23 cellular contexts compared by ENCODE assay signal in genomic region chr17:20787281-20787680, GRCh38.
A peak's percentile ranks its signal among the peaks of the same experiment; 100 is the strongest.
DNase-seq lines count a peak whose midpoint lies in the region; ATAC-seq and TF ChIP-seq lines count a peak whose summit lies in the region.
"Had no signal": no experiment of that assay in that cellular context is flagged by ENCODE, and none has a peak within 500 bp of the region (broad histone marks: within the 10 kb centered on the region; RNA-seq: fewer than 3 reads in every experiment).

No MANE protein-coding gene starts in this region.

- peak overlapping the region; percentile 33 for H3K4me3 Mint-ChIP-seq in natural killer cell
- no peak overlapping the region for H3K4me3 Mint-ChIP-seq in neural progenitor cell
- H3K4me3 Mint-ChIP-seq: CD14-positive monocyte; CD4-positive, alpha-beta memory T cell; CD4-positive, CD25-positive, alpha-beta regulatory T cell; CD8-positive, alpha-beta memory T cell had no signal

- H3K79me2 ChIP-seq in neural progenitor cell (ENCODE audit: low read depth) = no peaks in the 10 kb centered on the region

- no peak overlapping the region for H3K27ac ChIP-seq in neural progenitor cell
- H3K27ac ChIP-seq: BLaER1 had no signal

- H3K4me1 Mint-ChIP-seq in natural killer cell (peaks cover 4 to 24% of the 10 kb centered on the region in 2 donors), neural progenitor cell (no peaks in the 10 kb centered on the region)
- H3K4me1 Mint-ChIP-seq: CD4-positive, alpha-beta memory T cell; CD4-positive, CD25-positive, alpha-beta regulatory T cell; CD8-positive, alpha-beta memory T cell had no signal

- H3K27me3 Mint-ChIP-seq in natural killer cell (ENCODE audit: low read depth in 2 of 2) = peaks cover 0 to 12% of the 10 kb centered on the region in 2 donors
- no peaks in the 10 kb centered on the region for H3K27me3 Mint-ChIP-seq in neural progenitor cell (ENCODE audit: insufficient read depth, low read depth)

- no peaks in the 10 kb centered on the region for H3K9me3 ChIP-seq in neural progenitor cell (ENCODE audit: low read depth)
- H3K9me3 ChIP-seq: BE2C had no signal

- no peak overlapping the region for H3K9ac ChIP-seq in neural progenitor cell
- H3K9ac ChIP-seq: BLaER1 had no signal

- TF ChIP-seq CTCF in natural killer cell (IDR thresholded peaks at IDR 0.05) (no peak), neural progenitor cell (IDR thresholded peaks at IDR 0.05) (no peak)

- H3K27ac Mint-ChIP-seq in natural killer cell (peak overlapping the region in 1 of 2 donors; percentile 54), neural progenitor cell (peak overlapping the region; percentile 89)
- H3K27ac Mint-ChIP-seq: CD4-positive, alpha-beta memory T cell; CD4-positive, CD25-positive, alpha-beta regulatory T cell; CD8-positive, alpha-beta memory T cell had no signal

- H3K36me3 ChIP-seq in neural progenitor cell = no peaks in the 10 kb centered on the region
- H3K36me3 ChIP-seq: BE2C, BLaER1 had no signal

- H3K4me2 ChIP-seq in neural progenitor cell = no peak overlapping the region
- H3K4me2 ChIP-seq: BLaER1 had no signal

- H4K20me1 ChIP-seq in neural progenitor cell (ENCODE audit: low read depth) = no peaks in the 10 kb centered on the region
- H4K20me1 ChIP-seq: BLaER1 had no signal

- H3K36me3 Mint-ChIP-seq in natural killer cell (no peaks in the 10 kb centered on the region), neural progenitor cell (no peaks in the 10 kb centered on the region)
- H3K36me3 Mint-ChIP-seq: CD14-positive monocyte; CD4-positive, alpha-beta memory T cell; CD4-positive, CD25-positive, alpha-beta regulatory T cell; CD8-positive, alpha-beta memory T cell had no signal

- peak overlapping the region; percentile 24 for H2AFZ ChIP-seq in neural progenitor cell (replicated peaks)

- DNase-seq in natural killer cell (no peak), neural progenitor cell (ENCODE audit: low spot score) (no peak), HuH-7 (ENCODE audit: low spot score) (no peak)
- no peak for DNase-seq in activated naive CD4-positive, alpha-beta T cell treated with Interleukin-2 at 50 U/mL for 16 hours
- DNase-seq: 8988T; ACHN; BE2C; C1 segment of cervical spinal cord; CD4-positive, alpha-beta memory T cell; CD4-positive, CD25-positive, alpha-beta regulatory T cell; CD8-positive, alpha-beta memory T cell; COR-L47; DMS 273 treated with DMSO at 0.1 percent for 48 hours; DMS153; DMS53; DMS79; DND-41; EL; GDM1 had no signal

- no peaks in the 10 kb centered on the region for H3K27me3 ChIP-seq in neural progenitor cell
- H3K27me3 ChIP-seq: BE2C, BLaER1 had no signal

- no peaks in the 10 kb centered on the region for H3K4me1 ChIP-seq in neural progenitor cell
- H3K4me1 ChIP-seq: BE2C, BLaER1 had no signal

- ATAC-seq in natural killer cell (peak in 1 of 3 donors; percentile 43), GM21360 (IDR thresholded peaks at IDR 0.05; ENCODE audit: unreplicated experiment) (no peak)
- ATAC-seq: GM12878 had no signal

- intact Hi-C loops in natural killer cell (cut with micrococcal nuclease) = no loop called here

- no peak overlapping the region for H3K4me3 ChIP-seq in neural progenitor cell
- H3K4me3 ChIP-seq: BLaER1, GM12878 had no signal

- no peaks in the 10 kb centered on the region for H3F3A ChIP-seq in neural progenitor cell (ENCODE audit: low read depth)

- H3K9me3 Mint-ChIP-seq in natural killer cell = no peaks in the 10 kb centered on the region
- H3K9me3 Mint-ChIP-seq in neural progenitor cell = no peaks in the 10 kb centered on the region
- H3K9me3 Mint-ChIP-seq: CD8-positive, alpha-beta memory T cell had no signal
